ENCODE assay signal across 20 cellular contexts in genomic region chrX:14015941-14016340, GRCh38.
"Had no signal": no experiment of that assay in that cellular context is flagged by ENCODE, and none has a peak within 500 bp of the region (broad histone marks: within the 10 kb centered on the region; RNA-seq: fewer than 3 reads in every experiment).

No MANE protein-coding gene starts in this region.

- ATAC-seq: left cardiac atrium; lower lobe of right lung; naive thymus-derived CD4-positive, alpha-beta T cell; right lobe of liver; WTC11 had no signal

- H3K4me1 Mint-ChIP-seq: immature natural killer cell, WTC11 had no signal

- H3K4me3 Mint-ChIP-seq: activated CD4-positive, alpha-beta T cell treated with anti-CD3 and anti-CD28 coated beads, Interleukin-2, amount 10 ng/mL, durations not matched to agents 7 days and 5 days; activated naive CD8-positive, alpha-beta T cell; immature natural killer cell; naive thymus-derived CD4-positive, alpha-beta T cell; T-helper 1 cell treated with Interleukin-12 subunit alpha and Interleukin-12 subunit beta and Interleukin-4 antibody, amounts not matched to agents 30 μg/mL and 1 μg/mL, for 36 hours; WTC11 had no signal

- H3K27ac Mint-ChIP-seq: activated CD4-positive, alpha-beta T cell treated with anti-CD3 and anti-CD28 coated beads, Interleukin-2, amount 10 ng/mL, durations not matched to agents 7 days and 5 days; activated naive CD8-positive, alpha-beta T cell; immature natural killer cell; naive thymus-derived CD4-positive, alpha-beta T cell; T-helper 1 cell treated with Interleukin-12 subunit alpha and Interleukin-12 subunit beta and Interleukin-4 antibody, amounts not matched to agents 30 μg/mL and 1 μg/mL, for 36 hours; WTC11 had no signal

- H3K27ac ChIP-seq: lower lobe of right lung, prostate gland, right lobe of liver, SK-N-MC had no signal

- H3K9me3 ChIP-seq: lower lobe of right lung, prostate gland, right lobe of liver had no signal

- H3K4me3 ChIP-seq: lower lobe of right lung, prostate gland, right lobe of liver, SK-N-MC had no signal

- DNase-seq: activated CD4-positive, alpha-beta T cell treated with anti-CD3 and anti-CD28 coated beads, Interleukin-2, amount 10 ng/mL, durations not matched to agents 7 days and 5 days; activated effector memory CD4-positive, alpha-beta T cell treated with Interleukin-2 at 50 U/mL for 16 hours; aorta; cortex of kidney; effector CD8-positive, alpha-beta T cell; immature natural killer cell; left cardiac atrium; lower lobe of right lung; midbrain; naive thymus-derived CD4-positive, alpha-beta T cell; nucleus accumbens; right lobe of liver; stimulated activated CD4-positive, alpha-beta T cell treated with anti-CD3 and anti-CD28 coated beads, Interleukin-2, amount 100 ng/mL, for 24 hours; stimulated activated naive CD4-positive, alpha-beta T cell; substantia nigra had no signal

- H3K4me1 ChIP-seq: lower lobe of right lung, prostate gland, right lobe of liver had no signal

- H3K36me3 ChIP-seq: prostate gland had no signal

- H3K27me3 Mint-ChIP-seq: activated CD4-positive, alpha-beta T cell treated with anti-CD3 and anti-CD28 coated beads, Interleukin-2, amount 10 ng/mL, durations not matched to agents 7 days and 5 days; activated naive CD8-positive, alpha-beta T cell; naive thymus-derived CD4-positive, alpha-beta T cell had no signal

- H3K27me3 ChIP-seq: right lobe of liver had no signal

- H3K9me3 Mint-ChIP-seq: activated CD4-positive, alpha-beta T cell treated with anti-CD3 and anti-CD28 coated beads, Interleukin-2, amount 10 ng/mL, durations not matched to agents 7 days and 5 days; immature natural killer cell; T-helper 1 cell treated with Interleukin-12 subunit alpha and Interleukin-12 subunit beta and Interleukin-4 antibody, amounts not matched to agents 30 μg/mL and 1 μg/mL, for 36 hours had no signal
